19 cellular contexts compared by ENCODE assay signal in genomic region chr7:69868921-69869320, GRCh38.
DNase-seq lines count a peak whose midpoint lies in the region; TF ChIP-seq lines count a peak whose summit lies in the region.
"Had no signal": no experiment of that assay in that cellular context is flagged by ENCODE, and none has a peak within 500 bp of the region (broad histone marks: within the 10 kb centered on the region; RNA-seq: fewer than 3 reads in every experiment).

No MANE protein-coding gene starts in this region.

- H3K27ac Mint-ChIP-seq in osteocyte (ENCODE audit: unreplicated experiment) = no peak overlapping the region
- H3K27ac Mint-ChIP-seq: B cell; CD4-positive, CD25-positive, alpha-beta regulatory T cell; CD8-positive, alpha-beta T cell; GM23338; H9; HFFc6 had no signal

- CTCF ChIA-PET in HEK293 (lab: Yijun Ruan, JAX) = no interaction called here

- no peaks in the 10 kb centered on the region for H3K9me3 ChIP-seq in HEK293 (ENCODE audit: control insufficient read depth, insufficient read depth, low read depth, low read length)
- H3K9me3 ChIP-seq: BLaER1 had no signal

- H3K36me3 Mint-ChIP-seq in osteocyte (ENCODE audit: unreplicated experiment) = no peaks in the 10 kb centered on the region
- H3K36me3 Mint-ChIP-seq: CD4-positive, CD25-positive, alpha-beta regulatory T cell; CD8-positive, alpha-beta T cell had no signal

- peaks cover 33% of the 10 kb centered on the region for H3K4me1 ChIP-seq in HEK293 (ENCODE audit: control insufficient read depth, insufficient read depth, low read length)

- DNase-seq in AG10803 (ENCODE audit: low read depth) (peak; percentile 36), NCI-H69 (lab: John Stamatoyannopoulos, UW) (peak; percentile 72), fibroblast of mammary gland (ENCODE audit: low read depth) (peak; percentile 49), KG1 (lab: John Stamatoyannopoulos, UW) (no peak), NCI-H748 (lab: John Stamatoyannopoulos, UW; ENCODE audit: unreplicated experiment) (no peak), COLO668 (lab: John Stamatoyannopoulos, UW; ENCODE audit: unreplicated experiment) (no peak), osteocyte (ENCODE audit: extremely low spot score, unreplicated experiment) (no peak)
- DNase-seq: CD4-positive, CD25-positive, alpha-beta regulatory T cell; CD8-positive, alpha-beta T cell; DMS53; DMS79 treated with DMSO at 0.1 percent for 48 hours; GF-D8; H9; HFFc6 had no signal

- no peak for TF ChIP-seq CTCF in AG10803 (conservative IDR thresholded peaks at IDR 0.05; ENCODE audit: low read length)
- TF ChIP-seq CTCF in HEK293 (tag by site-specific recombination; IDR thresholded peaks at IDR 0.05) = no peak
- TF ChIP-seq CTCF in fibroblast of mammary gland (conservative IDR thresholded peaks at IDR 0.05; ENCODE audit: control insufficient read depth, insufficient read depth, low read depth, low read length) = no peak
- no peak for TF ChIP-seq CTCF in osteocyte (IDR thresholded peaks at IDR 0.05)

- H3K36me3 ChIP-seq in HEK293 (ENCODE audit: control insufficient read depth in 2 of 2, insufficient read depth in 1 of 2, low read length in 2 of 2) = no peaks in the 10 kb centered on the region
- H3K36me3 ChIP-seq: BLaER1 had no signal

- POLR2A ChIA-PET in HEK293 (lab: Yijun Ruan, JAX) = no interaction called here

- no peak overlapping the region for H3K4me3 ChIP-seq in AG10803 (ENCODE audit: low read length)
- H3K4me3 ChIP-seq in HEK293 (ENCODE audit: low read depth, low read length) = no peak overlapping the region
- H3K4me3 ChIP-seq in fibroblast of mammary gland (ENCODE audit: control insufficient read depth, low read depth, low read length) = no peak overlapping the region
- H3K4me3 ChIP-seq: BLaER1, GM23338 had no signal

- no peaks in the 10 kb centered on the region for H3K27me3 Mint-ChIP-seq in osteocyte (ENCODE audit: unreplicated experiment)
- H3K27me3 Mint-ChIP-seq: B cell; CD4-positive, CD25-positive, alpha-beta regulatory T cell had no signal

- H3K27ac ChIP-seq in HEK293 (ENCODE audit: extremely low read depth, low read depth, low read length) = no peak overlapping the region
- H3K27ac ChIP-seq: BLaER1, C4-2B had no signal

- H3K9me3 Mint-ChIP-seq in osteocyte (ENCODE audit: unreplicated experiment) = no peaks in the 10 kb centered on the region
- H3K9me3 Mint-ChIP-seq: CD8-positive, alpha-beta T cell; GM23338; H9 had no signal

- H3K4me3 Mint-ChIP-seq in osteocyte (ENCODE audit: unreplicated experiment) = no peak overlapping the region
- H3K4me3 Mint-ChIP-seq: B cell; CD4-positive, CD25-positive, alpha-beta regulatory T cell; CD8-positive, alpha-beta T cell; GM23338; H9; HFFc6 had no signal

- peaks cover 32% of the 10 kb centered on the region for H3K4me1 Mint-ChIP-seq in osteocyte (ENCODE audit: unreplicated experiment)
- H3K4me1 Mint-ChIP-seq: CD4-positive, CD25-positive, alpha-beta regulatory T cell; GM23338; H9 had no signal

TF ChIP-seq in HEK293, 187 proteins besides CTCF, POLR2A, EP300 and RAD21:
- TF ChIP-seq ZNF521 (tag by site-specific recombination; IDR thresholded peaks at IDR 0.05) (no peak), GLI2 (tag by site-specific recombination; IDR thresholded peaks at IDR 0.05; ENCODE audit: borderline replicate concordance, low read depth) (no peak), ZNF664 (tag by site-specific recombination; IDR thresholded peaks at IDR 0.05) (0 out of 2 replicates have a peak, but pooled peaks have one; percentile 27), ZIC2 (tag by site-specific recombination; IDR thresholded peaks at IDR 0.05) (no peak), PRDM10 (tag by site-specific recombination; IDR thresholded peaks at IDR 0.05) (no peak), ZNF549 (tag by site-specific recombination; IDR thresholded peaks at IDR 0.05) (peak; percentile 58; the same call in 1 of the 2 replicates), ZNF433 (tag by site-specific recombination; IDR thresholded peaks at IDR 0.05; ENCODE audit: low read depth) (no peak)
TF ChIP-seq in HEK293: peak in this region for 2.

Comparison
In these comparisons a context has a peak if more than half of its experiments do, and no peak if none do; other contexts are left out.
1. DNase-seq: peak in AG10803 (single experiment), NCI-H69 (single experiment) and fibroblast of mammary gland (single experiment); none in KG1 (single experiment), NCI-H748 (single experiment), COLO668 (single experiment) and osteocyte (single experiment).